Comparison of ENCODE assay signal across 19 cellular contexts in genomic region chr17:27597188-27597580, GRCh38. TPM values are rescaled to one million over a fixed set of nuclear protein-coding genes. Genes with fewer than 3 reads are reported as not detected.
A peak's percentile ranks its signal among the peaks of the same experiment; 100 is the strongest.
DNase-seq lines count a peak whose midpoint lies in the region; ATAC-seq and TF ChIP-seq lines count a peak whose summit lies in the region.
"Had no signal": no experiment of that assay in that cellular context is flagged by ENCODE, and none has a peak within 500 bp of the region (broad histone marks: within the 10 kb centered on the region; RNA-seq: fewer than 3 reads in every experiment).

No MANE protein-coding gene starts in this region.

- H3K4me3 ChIP-seq in AG04450 (ENCODE audit: low read depth, low read length) (no peak overlapping the region), OCI-LY7 (ENCODE audit: low read depth, low read length, poor library complexity, severe bottlenecking) (no peak overlapping the region), hepatocyte (no peak overlapping the region)

- H3K9me2 ChIP-seq in OCI-LY7 (ENCODE audit: insufficient read depth, low read length), result no peaks in the 10 kb centered on the region
- no peaks in the 10 kb centered on the region for H3K9me2 ChIP-seq in hepatocyte (replicated peaks; ENCODE audit: insufficient read depth)

- no peak for ATAC-seq in central memory CD8-positive, alpha-beta T cell (replicated peaks; ENCODE audit: extremely low read depth, poor library complexity, severe bottlenecking)
- no peak for ATAC-seq in stimulated activated effector memory CD8-positive, alpha-beta T cell treated with anti-CD3 and anti-CD28 coated beads, Interleukin-12 subunit alpha, Interleukin-12 subunit beta, amount 100 ng/mL, for 72 hours

- H3K79me2 ChIP-seq in OCI-LY7 (ENCODE audit: insufficient read depth, low read depth, low read length), result no peaks in the 10 kb centered on the region
- H3K79me2 ChIP-seq in hepatocyte, result no peaks in the 10 kb centered on the region

- H3K9me3 ChIP-seq in AG04450 (ENCODE audit: control insufficient read depth, insufficient read depth, low read length), result no peaks in the 10 kb centered on the region
- no peaks in the 10 kb centered on the region for H3K9me3 ChIP-seq in OCI-LY7 (ENCODE audit: low read length)
- H3K9me3 ChIP-seq in hepatocyte (ENCODE audit: low read depth), result no peaks in the 10 kb centered on the region

- H3K27me3 Mint-ChIP-seq in activated CD4-positive, alpha-beta T cell treated with anti-CD3 and anti-CD28 coated beads, Interleukin-2, amount 10 ng/mL, durations not matched to agents 7 days and 5 days, result no peaks in the 10 kb centered on the region
- H3K27me3 Mint-ChIP-seq in central memory CD8-positive, alpha-beta T cell, result no peaks in the 10 kb centered on the region
- peaks cover 17% of the 10 kb centered on the region for H3K27me3 Mint-ChIP-seq in glutamatergic neuron (ENCODE audit: unreplicated experiment)

- POLR2A ChIA-PET in activated CD4-positive, alpha-beta T cell treated with anti-CD3 and anti-CD28 coated beads, Interleukin-2, amount 10 ng/mL, durations not matched to agents 7 days and 5 days (lab: Charles Lee), result no interaction called here
- POLR2A ChIA-PET in AG04450 (lab: Yijun Ruan, JAX), result interaction anchor here (0.7 kb wide), 2 partner anchors 10 to 302 kb away, joined by 3 read pairs; no protein-coding TSS in a partner anchor
- POLR2A ChIA-PET in OCI-LY7 (lab: Charles Lee), result no interaction called here

- no peaks in the 10 kb centered on the region for H3K4me1 ChIP-seq in OCI-LY7 (ENCODE audit: insufficient read depth, low read length, poor library complexity, severe bottlenecking)
- no peaks in the 10 kb centered on the region for H3K4me1 ChIP-seq in hepatocyte (ENCODE audit: insufficient read depth)

- peaks cover 14% of the 10 kb centered on the region for H3K36me3 Mint-ChIP-seq in activated CD4-positive, alpha-beta T cell treated with anti-CD3 and anti-CD28 coated beads, Interleukin-2, amount 10 ng/mL, durations not matched to agents 7 days and 5 days (ENCODE audit: low read depth)
- peaks cover 2% of the 10 kb centered on the region for H3K36me3 Mint-ChIP-seq in central memory CD8-positive, alpha-beta T cell (ENCODE audit: insufficient read depth)
- H3K36me3 Mint-ChIP-seq in stimulated activated effector memory CD8-positive, alpha-beta T cell treated with anti-CD3 and anti-CD28 coated beads, Interleukin-12 subunit alpha, Interleukin-12 subunit beta, amount 100 ng/mL, for 72 hours, result peaks cover 64% of the 10 kb centered on the region
- H3K36me3 Mint-ChIP-seq in glutamatergic neuron (ENCODE audit: unreplicated experiment), result no peaks in the 10 kb centered on the region

- H2AFZ ChIP-seq in OCI-LY7 (ENCODE audit: low read length) (no peak overlapping the region), hepatocyte (no peak overlapping the region)

- H3K27me3 ChIP-seq in AG04450 (ENCODE audit: control insufficient read depth, insufficient read depth, low read length) (no peaks in the 10 kb centered on the region), hepatocyte (no peaks in the 10 kb centered on the region)

- peak overlapping the region; percentile 55 for H3K27ac Mint-ChIP-seq in activated CD4-positive, alpha-beta T cell treated with anti-CD3 and anti-CD28 coated beads, Interleukin-2, amount 10 ng/mL, durations not matched to agents 7 days and 5 days
- H3K27ac Mint-ChIP-seq in central memory CD8-positive, alpha-beta T cell (ENCODE audit: low read depth), result peak overlapping the region; percentile 35
- H3K27ac Mint-ChIP-seq in stimulated activated effector memory CD8-positive, alpha-beta T cell treated with anti-CD3 and anti-CD28 coated beads, Interleukin-12 subunit alpha, Interleukin-12 subunit beta, amount 100 ng/mL, for 72 hours, result peak overlapping the region; percentile 55
- no peak overlapping the region for H3K27ac Mint-ChIP-seq in glutamatergic neuron (ENCODE audit: unreplicated experiment)

- H4K20me1 ChIP-seq in OCI-LY7 (ENCODE audit: insufficient read depth, low read length) (no peaks in the 10 kb centered on the region), hepatocyte (ENCODE audit: insufficient read depth, poor library complexity, severe bottlenecking) (no peaks in the 10 kb centered on the region)

- H3K36me3 ChIP-seq in OCI-LY7 (ENCODE audit: insufficient read depth, low read length) (no peaks in the 10 kb centered on the region), hepatocyte (replicated peaks; ENCODE audit: insufficient read depth, low read depth) (no peaks in the 10 kb centered on the region)

- BruUV-seq in OCI-LY7 (replicated peaks; lab: Mats Ljungman, UMichigan), result no TSS peak

- peaks cover 30% of the 10 kb centered on the region for H3K4me1 Mint-ChIP-seq in activated CD4-positive, alpha-beta T cell treated with anti-CD3 and anti-CD28 coated beads, Interleukin-2, amount 10 ng/mL, durations not matched to agents 7 days and 5 days
- peaks cover 11% of the 10 kb centered on the region for H3K4me1 Mint-ChIP-seq in central memory CD8-positive, alpha-beta T cell
- peaks cover 22% of the 10 kb centered on the region for H3K4me1 Mint-ChIP-seq in stimulated activated effector memory CD8-positive, alpha-beta T cell treated with anti-CD3 and anti-CD28 coated beads, Interleukin-12 subunit alpha, Interleukin-12 subunit beta, amount 100 ng/mL, for 72 hours
- H3K4me1 Mint-ChIP-seq in glutamatergic neuron (ENCODE audit: low read depth, unreplicated experiment), result peaks cover 28% of the 10 kb centered on the region

- intact Hi-C loops in OCI-LY7 (cut with micrococcal nuclease; ENCODE audit: unreplicated experiment), result no loop called here

- H3K9me3 Mint-ChIP-seq in activated CD4-positive, alpha-beta T cell treated with anti-CD3 and anti-CD28 coated beads, Interleukin-2, amount 10 ng/mL, durations not matched to agents 7 days and 5 days, result no peaks in the 10 kb centered on the region
- H3K9me3 Mint-ChIP-seq in central memory CD8-positive, alpha-beta T cell, result no peaks in the 10 kb centered on the region
- no peaks in the 10 kb centered on the region for H3K9me3 Mint-ChIP-seq in stimulated activated effector memory CD8-positive, alpha-beta T cell treated with anti-CD3 and anti-CD28 coated beads, Interleukin-12 subunit alpha, Interleukin-12 subunit beta, amount 100 ng/mL, for 72 hours
- peaks cover 18% of the 10 kb centered on the region for H3K9me3 Mint-ChIP-seq in glutamatergic neuron (ENCODE audit: unreplicated experiment)

- TF ChIP-seq CTCF in AG04450 (IDR thresholded peaks at IDR 0.05; ENCODE audit: low read depth, low read length), result no peak
- TF ChIP-seq CTCF in OCI-LY7 (conservative IDR thresholded peaks at IDR 0.05; ENCODE audit: low read length), result no peak
- no peak for TF ChIP-seq CTCF in hepatocyte (IDR thresholded peaks at IDR 0.05; ENCODE audit: poor library complexity)
- TF ChIP-seq CTCF in glutamatergic neuron (IDR thresholded peaks at IDR 0.05; ENCODE audit: partially characterized antibody, unreplicated experiment), result no peak

- H3K27ac ChIP-seq in AG04450 (ENCODE audit: low read depth, low read length) (peak overlapping the region; percentile 21), OCI-LY7 (ENCODE audit: low read depth, low read length, poor library complexity, severe bottlenecking) (no peak overlapping the region), hepatocyte (no peak overlapping the region)
- H3K27ac ChIP-seq: C4-2B, KMS-11 had no signal

- no peak overlapping the region for H3K4me3 Mint-ChIP-seq in activated CD4-positive, alpha-beta T cell treated with anti-CD3 and anti-CD28 coated beads, Interleukin-2, amount 10 ng/mL, durations not matched to agents 7 days and 5 days
- H3K4me3 Mint-ChIP-seq in central memory CD8-positive, alpha-beta T cell, result no peak overlapping the region
- H3K4me3 Mint-ChIP-seq in stimulated activated effector memory CD8-positive, alpha-beta T cell treated with anti-CD3 and anti-CD28 coated beads, Interleukin-12 subunit alpha, Interleukin-12 subunit beta, amount 100 ng/mL, for 72 hours, result no peak overlapping the region
- H3K4me3 Mint-ChIP-seq in glutamatergic neuron (ENCODE audit: unreplicated experiment), result no peak overlapping the region

- DNase-seq in activated CD4-positive, alpha-beta T cell treated with anti-CD3 and anti-CD28 coated beads, Interleukin-2, amount 10 ng/mL, durations not matched to agents 7 days and 5 days, result no peak
- DNase-seq in activated CD4-positive, alpha-beta T cell treated with anti-CD3 and anti-CD28 coated beads, Interleukin-2, amount 50 U/mL, for 48 hours, result no peak
- no peak for DNase-seq in AG04450 (ENCODE audit: low read depth, low spot score)
- DNase-seq in central memory CD8-positive, alpha-beta T cell (ENCODE audit: low spot score in 2 of 2), result no peak
- no peak for DNase-seq in stimulated activated effector memory CD8-positive, alpha-beta T cell treated with anti-CD3 and anti-CD28 coated beads, Interleukin-12 subunit alpha, Interleukin-12 subunit beta, amount 100 ng/mL, for 72 hours (ENCODE audit: low spot score in 2 of 2)
- DNase-seq in OCI-LY7 (ENCODE audit: low spot score), result no peak
- DNase-seq in hepatocyte (ENCODE audit: low spot score), result no peak
- no peak for DNase-seq in glutamatergic neuron
- DNase-seq: 8988T, EL, GF-D8, NCI-H1105, NCI-H146, NCI-H2029, NCI-H226, NCI-H510A treated with DMSO at 0.1 percent for 48 hours, NCI-H748 treated with DMSO at 0.1 percent for 48 hours had no signal

- WGBS in hepatocyte (ENCODE audit: low lambda C conversion rate, missing lambda C conversion rate), result 92% methylated on average over 10 of the region's 10 CpGs

- CTCF ChIA-PET in activated CD4-positive, alpha-beta T cell treated with anti-CD3 and anti-CD28 coated beads, Interleukin-2, amount 10 ng/mL, durations not matched to agents 7 days and 5 days (lab: Charles Lee), result interaction anchor here (1.5 to 2.2 kb wide), 3 partner anchors 14 to 243 kb away, joined by 3 to 7 read pairs (median 6); partner anchors contain the start of gene KSR1
- CTCF ChIA-PET in AG04450 (lab: Charles Lee) (interaction anchor here (0.8 to 7.5 kb wide), 2 partner anchors 139 to 243 kb away, joined by 3 to 94 read pairs; partner anchors contain the start of gene KSR1), OCI-LY7 (lab: Charles Lee; ENCODE audit: unreplicated experiment) (no interaction called here)

- H3K4me2 ChIP-seq in OCI-LY7 (ENCODE audit: low read length), result no peak overlapping the region
- H3K4me2 ChIP-seq in hepatocyte, result no peak overlapping the region
- H3K4me2 ChIP-seq: KMS-11 had no signal

RNA-seq across cellular contexts. Expression of gene LGALS9, which starts 33.8 kb away (rescaled TPM):
- total RNA-seq in activated CD4-positive, alpha-beta T cell treated with anti-CD3 and anti-CD28 coated beads, Interleukin-2, amount 10 ng/mL, durations not matched to agents 7 days and 5 days, result 100 to 1,000 TPM; 223 to 233 TPM
- 3.0 and 3.5 TPM in 2 replicates for polyA plus RNA-seq in AG04450 (2011; rRNA removed)
- 5.2 and 6.4 TPM in 2 replicates for polyA minus RNA-seq in AG04450 (2011; rRNA and poly(A)+ RNA removed)
- 0.67 and 2.2 TPM in 2 replicates for total RNA-seq in OCI-LY7 (2014; rRNA removed; shearing (Covaris generic))
- 4.2 and 4.4 TPM in 2 replicates for total RNA-seq in OCI-LY7 (2022)
- 4.3 and 14.1 TPM in 2 replicates for total RNA-seq in hepatocyte
- polyA plus RNA-seq in hepatocyte, result 3.1 and 9.9 TPM in 2 replicates
- 6.5 TPM for total RNA-seq in glutamatergic neuron (ENCODE audit: unreplicated experiment)

Comparison
In these comparisons a context has a peak if more than half of its experiments do, and no peak if none do; other contexts are left out.
1. RNA of gene LGALS9, which starts 33.8 kb away (total RNA-seq): 223 to 233 TPM in activated CD4-positive, alpha-beta T cell treated with anti-CD3 and anti-CD28 coated beads, Interleukin-2, amount 10 ng/mL, durations not matched to agents 7 days and 5 days; 4.3 to 14.1 TPM in hepatocyte, 6.5 TPM in glutamatergic neuron (single experiment) and 0.67 to 4.4 TPM in OCI-LY7; every median in the first group is over 10 times any median in the second.